In genomic region chr5:117405197-117405596, GRCh38 we compare ENCODE assay signal across 29 cellular contexts.
"Had no signal": no experiment of that assay in that cellular context is flagged by ENCODE, and none has a peak within 500 bp of the region (broad histone marks: within the 10 kb centered on the region; RNA-seq: fewer than 3 reads in every experiment).

No MANE protein-coding gene starts in this region.

- DNase-seq: heart right ventricle; kidney glomerular epithelial cell; left cardiac atrium; left lung; lower lobe of right lung; mammary epithelial cell; mesenchymal stem cell; naive thymus-derived CD4-positive, alpha-beta T cell; ovary; posterior cingulate gyrus; retina; right cardiac atrium; spleen; stimulated activated CD4-positive, alpha-beta T cell treated with anti-CD3 and anti-CD28 coated beads, Interleukin-4, amount 100 ng/mL, for 24 hours; stimulated activated naive CD4-positive, alpha-beta T cell; tibial artery; upper lobe of right lung had no signal

- H3K27me3 ChIP-seq: heart right ventricle, hepatocyte, left lung, ovary, spleen, suprapubic skin, tibial artery, upper lobe of right lung had no signal

- FAIRE-seq: keratinocyte, urothelium cell line had no signal

- H3K27ac Mint-ChIP-seq: mesothelial cell of epicardium; naive thymus-derived CD4-positive, alpha-beta T cell; natural killer cell treated with Interleukin-12 subunit alpha and Interleukin-12 subunit beta and Interleukin-15 and Interleukin-18, amount 100 ng/mL, for 72 hours; stimulated activated effector memory CD8-positive, alpha-beta T cell treated with anti-CD3 and anti-CD28 coated beads, Interleukin-12 subunit alpha, Interleukin-12 subunit beta, amount 100 ng/mL, for 72 hours; stimulated activated naive CD8-positive, alpha-beta T cell treated with anti-CD3 and anti-CD28 coated beads, Interleukin-15, Interleukin-2, amounts not matched to agents 100 ng/mL and 50 ng/mL, for 24 hours had no signal

- H3K27me3 Mint-ChIP-seq: naive thymus-derived CD4-positive, alpha-beta T cell; natural killer cell treated with Interleukin-12 subunit alpha and Interleukin-12 subunit beta and Interleukin-15 and Interleukin-18, amount 100 ng/mL, for 72 hours; stimulated activated naive CD8-positive, alpha-beta T cell treated with anti-CD3 and anti-CD28 coated beads, Interleukin-15, Interleukin-2, amounts not matched to agents 100 ng/mL and 50 ng/mL, for 24 hours had no signal

- H3K4me3 ChIP-seq: heart right ventricle, hepatocyte, left lung, lower lobe of right lung, ovary, prostate gland, skin epidermis, spleen, suprapubic skin, thoracic aorta, tibial artery, upper lobe of right lung had no signal

- H3K4me1 ChIP-seq: heart right ventricle, left lung, lower lobe of right lung, prostate gland, spleen, suprapubic skin, tibial artery, upper lobe of right lung had no signal

- H3K4me2 ChIP-seq: hepatocyte had no signal

- H3K4me3 Mint-ChIP-seq: mesothelial cell of epicardium; naive thymus-derived CD4-positive, alpha-beta T cell; natural killer cell treated with Interleukin-12 subunit alpha and Interleukin-12 subunit beta and Interleukin-15 and Interleukin-18, amount 100 ng/mL, for 72 hours; stimulated activated effector memory CD8-positive, alpha-beta T cell treated with anti-CD3 and anti-CD28 coated beads, Interleukin-12 subunit alpha, Interleukin-12 subunit beta, amount 100 ng/mL, for 72 hours; stimulated activated naive CD8-positive, alpha-beta T cell treated with anti-CD3 and anti-CD28 coated beads, Interleukin-15, Interleukin-2, amounts not matched to agents 100 ng/mL and 50 ng/mL, for 24 hours had no signal

- H3K9me3 ChIP-seq: heart right ventricle, lower lobe of right lung, ovary, prostate gland, spleen, suprapubic skin, thoracic aorta, tibial artery, upper lobe of right lung had no signal

- H3K79me2 ChIP-seq: hepatocyte had no signal

- H3K4me1 Mint-ChIP-seq: stimulated activated effector memory CD8-positive, alpha-beta T cell treated with anti-CD3 and anti-CD28 coated beads, Interleukin-12 subunit alpha, Interleukin-12 subunit beta, amount 100 ng/mL, for 72 hours had no signal

- H3K36me3 ChIP-seq: heart right ventricle, left lung, lower lobe of right lung, ovary, prostate gland, spleen, suprapubic skin, thoracic aorta, tibial artery, upper lobe of right lung had no signal

- ATAC-seq: heart right ventricle; left cardiac atrium; left lung; lower lobe of right lung; naive thymus-derived CD4-positive, alpha-beta T cell; natural killer cell treated with Interleukin-12 subunit alpha and Interleukin-12 subunit beta and Interleukin-15 and Interleukin-18, amount 100 ng/mL, for 72 hours; right cardiac atrium; sciatic nerve; stimulated activated effector memory CD8-positive, alpha-beta T cell treated with anti-CD3 and anti-CD28 coated beads, Interleukin-12 subunit alpha, Interleukin-12 subunit beta, amount 100 ng/mL, for 72 hours; upper lobe of right lung had no signal

- H3K27ac ChIP-seq: heart right ventricle, hepatocyte, left lung, lower lobe of right lung, ovary, prostate gland, skin epidermis, spleen, suprapubic skin, thoracic aorta, tibial artery, upper lobe of right lung had no signal

- H3K36me3 Mint-ChIP-seq: mesothelial cell of epicardium; naive thymus-derived CD4-positive, alpha-beta T cell; natural killer cell treated with Interleukin-12 subunit alpha and Interleukin-12 subunit beta and Interleukin-15 and Interleukin-18, amount 100 ng/mL, for 72 hours; stimulated activated effector memory CD8-positive, alpha-beta T cell treated with anti-CD3 and anti-CD28 coated beads, Interleukin-12 subunit alpha, Interleukin-12 subunit beta, amount 100 ng/mL, for 72 hours had no signal
